14 cellular contexts compared by ENCODE assay signal in genomic region chr13:40660270-40660669, GRCh38. TPM values are rescaled to one million over a fixed set of nuclear protein-coding genes. Genes with fewer than 3 reads are reported as not detected.
DNase-seq lines count a peak whose midpoint lies in the region; ATAC-seq and TF ChIP-seq lines count a peak whose summit lies in the region.
"Had no signal": no experiment of that assay in that cellular context is flagged by ENCODE, and none has a peak within 500 bp of the region (broad histone marks: within the 10 kb centered on the region; RNA-seq: fewer than 3 reads in every experiment).

No MANE protein-coding gene starts in this region.

- H3K4me1 ChIP-seq in OCI-LY1 (ENCODE audit: insufficient read depth, low read length, severe bottlenecking) (peaks cover 80% of the 10 kb centered on the region), endodermal cell (ENCODE audit: control insufficient read depth, insufficient read depth, low read length) (peaks cover 13% of the 10 kb centered on the region), smooth muscle cell (ENCODE audit: low read depth) (peaks cover 19% of the 10 kb centered on the region)

- peaks cover 44% of the 10 kb centered on the region for H3K36me3 Mint-ChIP-seq in activated CD8-positive, alpha-beta T cell treated with anti-CD3 and anti-CD28 coated beads for 36 hours (ENCODE audit: low read depth)
- peaks cover 40% of the 10 kb centered on the region for H3K36me3 Mint-ChIP-seq in activated CD8-positive, alpha-beta T cell treated with anti-CD3 and anti-CD28 coated beads, Interleukin-2, amount 10 ng/mL, durations not matched to agents 7 days and 5 days (ENCODE audit: low read depth)
- peaks cover 15% of the 10 kb centered on the region for H3K36me3 Mint-ChIP-seq in endodermal cell (ENCODE audit: low read depth)
- H3K36me3 Mint-ChIP-seq in type B pancreatic cell: peaks cover 15% of the 10 kb centered on the region

- peak overlapping the region; percentile 48 for H3K4me2 ChIP-seq in OCI-LY1 (ENCODE audit: low read length)
- H3K4me2 ChIP-seq in smooth muscle cell: peak overlapping the region; percentile 41

- H3K27ac Mint-ChIP-seq in activated CD8-positive, alpha-beta T cell treated with anti-CD3 and anti-CD28 coated beads for 36 hours: peak overlapping the region; percentile 94
- H3K27ac Mint-ChIP-seq in activated CD8-positive, alpha-beta T cell treated with anti-CD3 and anti-CD28 coated beads, Interleukin-2, amount 10 ng/mL, durations not matched to agents 7 days and 5 days: no peak overlapping the region
- H3K27ac Mint-ChIP-seq in endodermal cell (peak overlapping the region; percentile 89), type B pancreatic cell (no peak overlapping the region)

- H3K9me3 ChIP-seq in OCI-LY1 (ENCODE audit: low read length): no peaks in the 10 kb centered on the region
- H3K9me3 ChIP-seq in endodermal cell (ENCODE audit: control insufficient read depth, low read length): no peaks in the 10 kb centered on the region
- no peaks in the 10 kb centered on the region for H3K9me3 ChIP-seq in smooth muscle cell (replicated peaks; ENCODE audit: low read depth)
- H3K9me3 ChIP-seq: sigmoid colon, upper lobe of right lung had no signal

- H4K20me1 ChIP-seq in OCI-LY1 (ENCODE audit: insufficient read depth, low read length) (no peaks in the 10 kb centered on the region), smooth muscle cell (ENCODE audit: low read depth) (peaks cover 48% of the 10 kb centered on the region)

- POLR2A ChIA-PET in activated CD8-positive, alpha-beta T cell treated with anti-CD3 and anti-CD28 coated beads for 36 hours (lab: Charles Lee): interaction anchor here (0.8 to 1.7 kb wide), 5 partner anchors 10 to 349 kb away, joined by 3 to 6 read pairs (median 3); no protein-coding TSS in a partner anchor
- POLR2A ChIA-PET in activated CD8-positive, alpha-beta T cell treated with anti-CD3 and anti-CD28 coated beads, Interleukin-2, amount 10 ng/mL, durations not matched to agents 7 days and 5 days (lab: Charles Lee): no interaction called here

- H3K27me3 ChIP-seq in OCI-LY1 (ENCODE audit: insufficient read depth, low read length) (no peaks in the 10 kb centered on the region), endodermal cell (ENCODE audit: control insufficient read depth, insufficient read depth, low read length, poor library complexity, severe bottlenecking) (no peaks in the 10 kb centered on the region), smooth muscle cell (ENCODE audit: low read depth) (no peaks in the 10 kb centered on the region)
- H3K27me3 ChIP-seq: sigmoid colon, upper lobe of right lung had no signal

- no peak overlapping the region for H3K4me3 Mint-ChIP-seq in activated CD8-positive, alpha-beta T cell treated with anti-CD3 and anti-CD28 coated beads for 36 hours
- no peak overlapping the region for H3K4me3 Mint-ChIP-seq in activated CD8-positive, alpha-beta T cell treated with anti-CD3 and anti-CD28 coated beads, Interleukin-2, amount 10 ng/mL, durations not matched to agents 7 days and 5 days
- H3K4me3 Mint-ChIP-seq in endodermal cell (no peak overlapping the region), type B pancreatic cell (no peak overlapping the region)

- TF ChIP-seq CTCF in activated CD8-positive, alpha-beta T cell treated with anti-CD3 and anti-CD28 coated beads for 36 hours (IDR thresholded peaks at IDR 0.05): no peak
- no peak for TF ChIP-seq CTCF in OCI-LY1 (IDR thresholded peaks at IDR 0.05; ENCODE audit: low read length)
- no peak for TF ChIP-seq CTCF in endodermal cell (conservative IDR thresholded peaks at IDR 0.05)
- TF ChIP-seq CTCF in smooth muscle cell (IDR thresholded peaks at IDR 0.05; ENCODE audit: borderline replicate concordance, insufficient read depth, poor library complexity, severe bottlenecking): no peak
- TF ChIP-seq CTCF in type B pancreatic cell (conservative IDR thresholded peaks at IDR 0.05): no peak

- DNase-seq in activated CD8-positive, alpha-beta T cell treated with anti-CD3 and anti-CD28 coated beads for 36 hours: no peak
- DNase-seq in activated CD8-positive, alpha-beta T cell treated with anti-CD3 and anti-CD28 coated beads, Interleukin-2, amount 10 ng/mL, durations not matched to agents 7 days and 5 days: no peak
- DNase-seq in endodermal cell (no peak), smooth muscle cell (lab: John Stamatoyannopoulos, UW; ENCODE audit: unreplicated experiment) (no peak), DMS114 treated with DMSO at 0.1 percent for 48 hours (lab: John Stamatoyannopoulos, UW; ENCODE audit: unreplicated experiment) (no peak), NOMO-1 (lab: John Stamatoyannopoulos, UW; ENCODE audit: unreplicated experiment in 2 of 2) (no peak), type B pancreatic cell (ENCODE audit: extremely low spot score, unreplicated experiment) (no peak)
- DNase-seq: activated CD8-positive, alpha-beta memory T cell treated with anti-CD3 and anti-CD28 coated beads, Interleukin-2, amount 50 U/mL, for 4 hours; NCI-H187; OCI-M1; sigmoid colon; upper lobe of right lung had no signal

- no peak overlapping the region for H2AFZ ChIP-seq in OCI-LY1 (ENCODE audit: low read length)
- no peak overlapping the region for H2AFZ ChIP-seq in smooth muscle cell (ENCODE audit: low read depth)

- WGBS in endodermal cell (ENCODE audit: insufficient coverage in 1 of 2, insufficient read length in 1 of 2), 2 experiments: 74 to 75% methylated on average over 4 of the region's 4 CpGs
- 68% methylated on average over 4 of the region's 4 CpGs for WGBS in smooth muscle cell (ENCODE audit: low lambda C conversion rate)

- intact Hi-C loops in activated CD8-positive, alpha-beta T cell treated with anti-CD3 and anti-CD28 coated beads for 36 hours (cut with micrococcal nuclease): loop anchor here (5.0 to 10.0 kb wide), 5 partner anchors 48 to 475 kb away; partner anchors contain the start of gene MRPS31

- peaks cover 19% of the 10 kb centered on the region; the same call in 1 of the 2 replicates for H3K36me3 ChIP-seq in OCI-LY1 (ENCODE audit: insufficient read depth, low read length)
- no peaks in the 10 kb centered on the region for H3K36me3 ChIP-seq in endodermal cell (ENCODE audit: control insufficient read depth, insufficient read depth, low read length)
- H3K36me3 ChIP-seq in smooth muscle cell (ENCODE audit: low read depth): no peaks in the 10 kb centered on the region
- H3K36me3 ChIP-seq: sigmoid colon, upper lobe of right lung had no signal

- H3K27ac ChIP-seq in OCI-LY1 (ENCODE audit: low read depth, low read length, poor library complexity, severe bottlenecking) (peak overlapping the region; percentile 64), endodermal cell (ENCODE audit: low read depth, low read length) (no peak overlapping the region), smooth muscle cell (ENCODE audit: low read depth) (no peak overlapping the region)
- H3K27ac ChIP-seq: epithelial cell of prostate, upper lobe of right lung had no signal

- H3K9me2 ChIP-seq in OCI-LY1 (ENCODE audit: low read depth, low read length): no peaks in the 10 kb centered on the region

- no peaks in the 10 kb centered on the region; the same call in 1 of the 2 replicates for H3F3A ChIP-seq in OCI-LY1 (ENCODE audit: insufficient read depth, low read length)
- H3F3A ChIP-seq in smooth muscle cell (ENCODE audit: low read depth): no peaks in the 10 kb centered on the region

- CTCF ChIA-PET in activated CD8-positive, alpha-beta T cell treated with anti-CD3 and anti-CD28 coated beads for 36 hours (lab: Charles Lee): no interaction called here
- CTCF ChIA-PET in activated CD8-positive, alpha-beta T cell treated with anti-CD3 and anti-CD28 coated beads, Interleukin-2, amount 10 ng/mL, durations not matched to agents 7 days and 5 days (lab: Charles Lee): interaction anchor here (1.0 to 1.3 kb wide), 2 partner anchors 20 to 591 kb away, joined by 3 to 5 read pairs; no protein-coding TSS in a partner anchor

- H3K4me1 Mint-ChIP-seq in activated CD8-positive, alpha-beta T cell treated with anti-CD3 and anti-CD28 coated beads for 36 hours (ENCODE audit: low read depth): peaks cover 62% of the 10 kb centered on the region
- peaks cover 71% of the 10 kb centered on the region for H3K4me1 Mint-ChIP-seq in activated CD8-positive, alpha-beta T cell treated with anti-CD3 and anti-CD28 coated beads, Interleukin-2, amount 10 ng/mL, durations not matched to agents 7 days and 5 days (ENCODE audit: low read depth)
- H3K4me1 Mint-ChIP-seq in endodermal cell (peaks cover 35% of the 10 kb centered on the region), type B pancreatic cell (ENCODE audit: unreplicated experiment) (peaks cover 19% of the 10 kb centered on the region)

- H3K9ac ChIP-seq in OCI-LY1 (ENCODE audit: low read length): no peak overlapping the region; the same call in 1 of the 2 replicates
- no peak overlapping the region for H3K9ac ChIP-seq in endodermal cell (ENCODE audit: extremely low read depth, low read length, poor library complexity, severe bottlenecking)
- H3K9ac ChIP-seq in smooth muscle cell (ENCODE audit: low read depth): no peak overlapping the region

- H3K4me3 ChIP-seq in OCI-LY1 (ENCODE audit: low read depth, low read length, poor library complexity, severe bottlenecking): peak overlapping the region; percentile 32
- H3K4me3 ChIP-seq in endodermal cell (ENCODE audit: low read length): peak overlapping the region; percentile 48
- H3K4me3 ChIP-seq in smooth muscle cell: no peak overlapping the region
- H3K4me3 ChIP-seq: sigmoid colon, upper lobe of right lung had no signal

- no peak for ATAC-seq in activated CD8-positive, alpha-beta T cell treated with anti-CD3 and anti-CD28 coated beads for 36 hours
- no peak for ATAC-seq in activated CD8-positive, alpha-beta T cell treated with anti-CD3 and anti-CD28 coated beads, Interleukin-2, amount 10 ng/mL, durations not matched to agents 7 days and 5 days
- ATAC-seq: upper lobe of right lung had no signal

- no peaks in the 10 kb centered on the region for H3K27me3 Mint-ChIP-seq in activated CD8-positive, alpha-beta T cell treated with anti-CD3 and anti-CD28 coated beads for 36 hours
- no peaks in the 10 kb centered on the region for H3K27me3 Mint-ChIP-seq in activated CD8-positive, alpha-beta T cell treated with anti-CD3 and anti-CD28 coated beads, Interleukin-2, amount 10 ng/mL, durations not matched to agents 7 days and 5 days (ENCODE audit: low read depth)
- H3K27me3 Mint-ChIP-seq in endodermal cell (ENCODE audit: insufficient read depth) (no peaks in the 10 kb centered on the region), type B pancreatic cell (peaks cover 9% of the 10 kb centered on the region)

- peaks cover 98% of the 10 kb centered on the region for H3K79me2 ChIP-seq in OCI-LY1 (ENCODE audit: insufficient read depth, low read length)
- peaks cover 95% of the 10 kb centered on the region for H3K79me2 ChIP-seq in smooth muscle cell (ENCODE audit: low read depth)

- peaks cover 2% of the 10 kb centered on the region for H3K9me3 Mint-ChIP-seq in activated CD8-positive, alpha-beta T cell treated with anti-CD3 and anti-CD28 coated beads for 36 hours
- peaks cover 4% of the 10 kb centered on the region for H3K9me3 Mint-ChIP-seq in activated CD8-positive, alpha-beta T cell treated with anti-CD3 and anti-CD28 coated beads, Interleukin-2, amount 10 ng/mL, durations not matched to agents 7 days and 5 days (ENCODE audit: insufficient read depth)
- H3K9me3 Mint-ChIP-seq in endodermal cell: peaks cover 2% of the 10 kb centered on the region
- peaks cover 3% of the 10 kb centered on the region for H3K9me3 Mint-ChIP-seq in type B pancreatic cell

RNA-seq across cellular contexts. Expression of gene FOXO1, which starts 6.2 kb away (rescaled TPM):
- total RNA-seq in activated CD8-positive, alpha-beta T cell treated with anti-CD3 and anti-CD28 coated beads for 36 hours: 10 to 100 TPM; 30.6 to 30.8 TPM
- 10 to 100 TPM; 23.1 to 24.0 TPM for total RNA-seq in activated CD8-positive, alpha-beta T cell treated with anti-CD3 and anti-CD28 coated beads, Interleukin-2, amount 10 ng/mL, durations not matched to agents 7 days and 5 days
- total RNA-seq in endodermal cell: 10 to 100 TPM; 20.1 to 29.7 TPM
- polyA plus RNA-seq in endodermal cell (2013, experiment 1 of 2): 10.5 TPM
- 10.4 TPM for polyA plus RNA-seq in endodermal cell (2013, experiment 2 of 2)
- total RNA-seq in smooth muscle cell: 19.9 and 20.1 TPM in 2 replicates
- 17.0 and 17.7 TPM in 2 replicates for polyA plus RNA-seq in smooth muscle cell
- 16.9 and 21.5 TPM in 2 replicates for total RNA-seq in type B pancreatic cell (ENCODE audit: low replicate concordance)

Comparison
In these comparisons a context has a peak if more than half of its experiments do, and no peak if none do; other contexts are left out.
1. H3K27ac Mint-ChIP-seq: peak in activated CD8-positive, alpha-beta T cell treated with anti-CD3 and anti-CD28 coated beads for 36 hours (single experiment) and endodermal cell (single experiment); none in activated CD8-positive, alpha-beta T cell treated with anti-CD3 and anti-CD28 coated beads, Interleukin-2, amount 10 ng/mL, durations not matched to agents 7 days and 5 days (single experiment) and type B pancreatic cell (single experiment).